Comparison of ENCODE assay signal across 18 cellular contexts in genomic region chr14:99690636-99691035, GRCh38. TPM values are rescaled to one million over a fixed set of nuclear protein-coding genes. Genes with fewer than 3 reads are reported as not detected.
DNase-seq lines count a peak whose midpoint lies in the region; ATAC-seq and TF ChIP-seq lines count a peak whose summit lies in the region.
"Had no signal": no experiment of that assay in that cellular context is flagged by ENCODE, and none has a peak within 500 bp of the region (broad histone marks: within the 10 kb centered on the region; RNA-seq: fewer than 3 reads in every experiment).

No MANE protein-coding gene starts in this region.

- H3K9me3 ChIP-seq in endodermal cell (ENCODE audit: control insufficient read depth, low read length) (no peaks in the 10 kb centered on the region), sigmoid colon (no peaks in the 10 kb centered on the region)
- H3K9me3 ChIP-seq: BLaER1 had no signal

- no peaks in the 10 kb centered on the region for H3K36me3 Mint-ChIP-seq in activated CD8-positive, alpha-beta T cell treated with anti-CD3 and anti-CD28 coated beads, Interleukin-2, amount 10 ng/mL, durations not matched to agents 7 days and 5 days (ENCODE audit: low read depth)
- no peaks in the 10 kb centered on the region for H3K36me3 Mint-ChIP-seq in activated CD8-positive, alpha-beta T cell treated with anti-CD3 and anti-CD28 coated beads for 36 hours (ENCODE audit: low read depth)
- H3K36me3 Mint-ChIP-seq in endodermal cell (ENCODE audit: low read depth), result no peaks in the 10 kb centered on the region
- H3K36me3 Mint-ChIP-seq: CD14-positive monocyte; CD4-positive, alpha-beta memory T cell had no signal

- POLR2A ChIA-PET in activated CD8-positive, alpha-beta T cell treated with anti-CD3 and anti-CD28 coated beads, Interleukin-2, amount 10 ng/mL, durations not matched to agents 7 days and 5 days (lab: Charles Lee), result no interaction called here
- POLR2A ChIA-PET in activated CD8-positive, alpha-beta T cell treated with anti-CD3 and anti-CD28 coated beads for 36 hours (lab: Charles Lee), result no interaction called here

- CTCF ChIA-PET in activated CD8-positive, alpha-beta T cell treated with anti-CD3 and anti-CD28 coated beads, Interleukin-2, amount 10 ng/mL, durations not matched to agents 7 days and 5 days (lab: Charles Lee), result interaction anchor here (0.8 kb wide), 1 partner anchor 9 kb away, joined by 3 read pairs; no protein-coding TSS in a partner anchor
- CTCF ChIA-PET in activated CD8-positive, alpha-beta T cell treated with anti-CD3 and anti-CD28 coated beads for 36 hours (lab: Charles Lee), result interaction anchor here (1.1 kb wide), 1 partner anchor 9 kb away, joined by 4 read pairs; no protein-coding TSS in a partner anchor

- no peak overlapping the region for H3K4me3 Mint-ChIP-seq in activated CD8-positive, alpha-beta T cell treated with anti-CD3 and anti-CD28 coated beads, Interleukin-2, amount 10 ng/mL, durations not matched to agents 7 days and 5 days
- no peak overlapping the region for H3K4me3 Mint-ChIP-seq in activated CD8-positive, alpha-beta T cell treated with anti-CD3 and anti-CD28 coated beads for 36 hours
- H3K4me3 Mint-ChIP-seq in endodermal cell, result no peak overlapping the region
- H3K4me3 Mint-ChIP-seq: CD14-positive monocyte; CD4-positive, alpha-beta memory T cell had no signal

- peaks cover 39% of the 10 kb centered on the region for H3K27me3 Mint-ChIP-seq in activated CD8-positive, alpha-beta T cell treated with anti-CD3 and anti-CD28 coated beads, Interleukin-2, amount 10 ng/mL, durations not matched to agents 7 days and 5 days (ENCODE audit: low read depth)
- H3K27me3 Mint-ChIP-seq in activated CD8-positive, alpha-beta T cell treated with anti-CD3 and anti-CD28 coated beads for 36 hours, result peaks cover 35% of the 10 kb centered on the region
- peaks cover 16% of the 10 kb centered on the region for H3K27me3 Mint-ChIP-seq in endodermal cell (ENCODE audit: insufficient read depth)

- intact Hi-C loops in activated CD8-positive, alpha-beta T cell treated with anti-CD3 and anti-CD28 coated beads for 36 hours (cut with micrococcal nuclease), result no loop called here
- intact Hi-C loops in sigmoid colon (cut with DNase I), result no loop called here

- H3K4me1 ChIP-seq in endodermal cell (ENCODE audit: control insufficient read depth, insufficient read depth, low read length) (no peaks in the 10 kb centered on the region), sigmoid colon (no peaks in the 10 kb centered on the region)

- 90 to 92% methylated on average over 2 to 5 of the region's 5 CpGs for WGBS in endodermal cell (ENCODE audit: insufficient coverage in 1 of 2, insufficient read length in 1 of 2), 2 experiments
- 64 to 83% methylated on average over 5 of the region's 5 CpGs for WGBS in sigmoid colon, 2 donors

- TF ChIP-seq CTCF in activated CD8-positive, alpha-beta T cell treated with anti-CD3 and anti-CD28 coated beads for 36 hours (IDR thresholded peaks at IDR 0.05), result no peak
- TF ChIP-seq CTCF in endodermal cell (conservative IDR thresholded peaks at IDR 0.05), result no peak
- no peak for TF ChIP-seq CTCF in sigmoid colon (IDR thresholded peaks at IDR 0.05)

- H3K36me3 ChIP-seq in endodermal cell (ENCODE audit: control insufficient read depth, insufficient read depth, low read length), result no peaks in the 10 kb centered on the region
- no peaks in the 10 kb centered on the region for H3K36me3 ChIP-seq in sigmoid colon
- H3K36me3 ChIP-seq: BLaER1 had no signal

- no peak overlapping the region for H3K9ac ChIP-seq in endodermal cell (ENCODE audit: extremely low read depth, low read length, poor library complexity, severe bottlenecking)
- H3K9ac ChIP-seq: BLaER1 had no signal

- H3K4me3 ChIP-seq in endodermal cell (ENCODE audit: low read length) (no peak overlapping the region), sigmoid colon (no peak overlapping the region)
- H3K4me3 ChIP-seq: BLaER1 had no signal

- no peak for TF ChIP-seq EP300 in sigmoid colon (IDR thresholded peaks at IDR 0.05)

- no peak overlapping the region for H3K27ac Mint-ChIP-seq in activated CD8-positive, alpha-beta T cell treated with anti-CD3 and anti-CD28 coated beads, Interleukin-2, amount 10 ng/mL, durations not matched to agents 7 days and 5 days
- no peak overlapping the region for H3K27ac Mint-ChIP-seq in activated CD8-positive, alpha-beta T cell treated with anti-CD3 and anti-CD28 coated beads for 36 hours
- H3K27ac Mint-ChIP-seq in endodermal cell, result no peak overlapping the region
- H3K27ac Mint-ChIP-seq: CD14-positive monocyte had no signal

- H3K27ac ChIP-seq in endodermal cell (ENCODE audit: low read depth, low read length), result no peak overlapping the region
- no peak overlapping the region for H3K27ac ChIP-seq in sigmoid colon
- H3K27ac ChIP-seq: BLaER1 had no signal

- H3K4me1 Mint-ChIP-seq in activated CD8-positive, alpha-beta T cell treated with anti-CD3 and anti-CD28 coated beads, Interleukin-2, amount 10 ng/mL, durations not matched to agents 7 days and 5 days (ENCODE audit: low read depth), result peaks cover 16% of the 10 kb centered on the region
- H3K4me1 Mint-ChIP-seq in activated CD8-positive, alpha-beta T cell treated with anti-CD3 and anti-CD28 coated beads for 36 hours (ENCODE audit: low read depth), result peaks cover 10% of the 10 kb centered on the region
- peaks cover 10% of the 10 kb centered on the region for H3K4me1 Mint-ChIP-seq in endodermal cell

- peak; percentile 11 for DNase-seq in activated CD8-positive, alpha-beta T cell treated with anti-CD3 and anti-CD28 coated beads, Interleukin-2, amount 10 ng/mL, durations not matched to agents 7 days and 5 days
- no peak for DNase-seq in activated CD8-positive, alpha-beta T cell treated with anti-CD3 and anti-CD28 coated beads for 36 hours
- DNase-seq in D341Med (ENCODE audit: low spot score), result peak; percentile 6
- peak; percentile 13 for DNase-seq in endodermal cell
- DNase-seq in sigmoid colon, result peak; percentile 18
- DNase-seq in NCI-H2227 treated with DMSO at 0.1 percent for 48 hours (lab: John Stamatoyannopoulos, UW), result no peak
- DNase-seq: 8988T; CD4-positive, alpha-beta memory T cell; DMS79 treated with DMSO at 0.1 percent for 48 hours; GF-D8; GOT3; H7 had no signal

- no peak for ATAC-seq in activated CD8-positive, alpha-beta T cell treated with anti-CD3 and anti-CD28 coated beads, Interleukin-2, amount 10 ng/mL, durations not matched to agents 7 days and 5 days
- no peak for ATAC-seq in activated CD8-positive, alpha-beta T cell treated with anti-CD3 and anti-CD28 coated beads for 36 hours
- no peak for ATAC-seq in GM21528 (IDR thresholded peaks at IDR 0.05; ENCODE audit: low FRiP score, unreplicated experiment)
- ATAC-seq: HCT116, HepG2 had no signal

- H3K27me3 ChIP-seq in endodermal cell (ENCODE audit: control insufficient read depth, insufficient read depth, low read length, poor library complexity, severe bottlenecking) (peaks cover 18% of the 10 kb centered on the region), sigmoid colon (no peaks in the 10 kb centered on the region)
- H3K27me3 ChIP-seq: BLaER1 had no signal

- TF ChIP-seq POLR2A in sigmoid colon (IDR thresholded peaks at IDR 0.05), result no peak

- H3K9me3 Mint-ChIP-seq in activated CD8-positive, alpha-beta T cell treated with anti-CD3 and anti-CD28 coated beads, Interleukin-2, amount 10 ng/mL, durations not matched to agents 7 days and 5 days (ENCODE audit: insufficient read depth), result no peaks in the 10 kb centered on the region
- no peaks in the 10 kb centered on the region for H3K9me3 Mint-ChIP-seq in activated CD8-positive, alpha-beta T cell treated with anti-CD3 and anti-CD28 coated beads for 36 hours
- no peaks in the 10 kb centered on the region for H3K9me3 Mint-ChIP-seq in endodermal cell
- H3K9me3 Mint-ChIP-seq: CD4-positive, alpha-beta memory T cell had no signal

RNA-seq across cellular contexts. Expression of gene CYP46A1, which starts 6.5 kb away (rescaled TPM):
- total RNA-seq in activated CD8-positive, alpha-beta T cell treated with anti-CD3 and anti-CD28 coated beads, Interleukin-2, amount 10 ng/mL, durations not matched to agents 7 days and 5 days, result not detected
- total RNA-seq in activated CD8-positive, alpha-beta T cell treated with anti-CD3 and anti-CD28 coated beads for 36 hours, result under 1 TPM; 0.16 to 0.20 TPM
- total RNA-seq in endodermal cell (under 1 TPM; 0.55 to 0.57 TPM), sigmoid colon (1 to 10 TPM in 3 of 4 donors, under 1 TPM in 1; 0.36 to 2.0 (median 1.6) TPM)
- 4.1 TPM for polyA plus RNA-seq in endodermal cell (2013, experiment 1 of 2)
- polyA plus RNA-seq in endodermal cell (2013, experiment 2 of 2), result 4.8 TPM
- polyA plus RNA-seq in sigmoid colon, result under 1 TPM in 2 of 3 donors, not detected in 1; under 0.01 to 0.35 TPM
- total RNA-seq: A673, HepG2 had no signal
- polyA plus RNA-seq: CD14-positive monocyte; CD4-positive, alpha-beta memory T cell; HepG2 had no signal

RNA-seq across cellular contexts. Expression of gene HHIPL1, which starts 45.7 kb away (rescaled TPM):
- total RNA-seq in activated CD8-positive, alpha-beta T cell treated with anti-CD3 and anti-CD28 coated beads, Interleukin-2, amount 10 ng/mL, durations not matched to agents 7 days and 5 days, result not detected
- total RNA-seq in activated CD8-positive, alpha-beta T cell treated with anti-CD3 and anti-CD28 coated beads for 36 hours, result under 1 TPM; 0.05 to 0.07 TPM
- 1 to 10 TPM; 3.0 to 3.4 TPM for total RNA-seq in endodermal cell
- 1.8 TPM for polyA plus RNA-seq in endodermal cell (2013, experiment 1 of 2)
- polyA plus RNA-seq in endodermal cell (2013, experiment 2 of 2), result 2.3 TPM
- total RNA-seq in sigmoid colon, result 10 to 100 TPM in 1 of 4 donors, 1 to 10 TPM in 3; 3.6 to 10.8 (median 7.0) TPM
- polyA plus RNA-seq in sigmoid colon, result under 1 TPM in 1 of 3 donors, not detected in 2; 0.80 TPM
- total RNA-seq: HepG2 had no signal
- polyA plus RNA-seq: CD14-positive monocyte; CD4-positive, alpha-beta memory T cell; HepG2 had no signal

Comparison
In these comparisons a context has a peak if more than half of its experiments do, and no peak if none do; other contexts are left out.
1. DNase-seq: peak in activated CD8-positive, alpha-beta T cell treated with anti-CD3 and anti-CD28 coated beads, Interleukin-2, amount 10 ng/mL, durations not matched to agents 7 days and 5 days (single experiment), D341Med (single experiment), endodermal cell (single experiment) and sigmoid colon (single experiment); none in activated CD8-positive, alpha-beta T cell treated with anti-CD3 and anti-CD28 coated beads for 36 hours (single experiment) and NCI-H2227 treated with DMSO at 0.1 percent for 48 hours (single experiment).